ENCODE assay signal across 8 cellular contexts in the genomic region with DNA sequence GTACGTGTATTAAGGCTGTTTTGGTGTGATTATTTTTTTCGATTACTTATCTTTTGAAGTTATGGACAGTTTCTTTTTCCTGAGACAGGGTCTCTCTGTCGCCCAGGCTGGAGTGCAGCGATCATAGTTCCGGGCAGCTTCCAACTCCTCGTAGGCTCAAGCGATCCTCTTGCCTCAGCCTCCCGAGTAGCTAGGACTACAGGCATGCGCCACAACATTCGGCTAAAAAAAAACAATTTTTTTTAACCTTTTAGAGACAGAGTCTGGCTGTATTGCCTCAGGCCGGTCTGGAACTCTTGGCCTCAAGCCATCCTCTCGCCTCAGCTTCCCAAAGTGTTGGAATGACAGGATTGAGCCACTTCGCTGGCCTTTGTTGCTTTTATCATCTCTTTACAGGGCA. TPM values are rescaled to one million over a fixed set of nuclear protein-coding genes. Genes with fewer than 3 reads are reported as not detected.
DNase-seq lines count a peak whose midpoint lies in the region; ATAC-seq and TF ChIP-seq lines count a peak whose summit lies in the region.

No MANE protein-coding gene starts in this region.

- peak overlapping the region; percentile 88 for H3K4me3 Mint-ChIP-seq in Calu3 (ENCODE audit: low read depth, unreplicated experiment)
- peak overlapping the region; percentile 94 for H3K4me3 Mint-ChIP-seq in activated T-helper 2 cell treated with anti-CD3 and anti-CD28 coated beads, Interferon-gamma antibody, Interleukin-2, Interleukin-4, amounts not matched to agents 10 μg/mL and 5 μg/mL and 100 μg/mL, durations not matched to agents 14 hours and 24 hours and 36 hours (ENCODE audit: low read depth)
- H3K4me3 Mint-ChIP-seq in stimulated activated naive CD8-positive, alpha-beta T cell treated with anti-CD3 and anti-CD28 coated beads, Interleukin-15, amount 100 ng/mL, for 72 hours, result peak overlapping the region; percentile 95 to 99

- H3K27ac Mint-ChIP-seq in Calu3 (ENCODE audit: unreplicated experiment), result peak overlapping the region; percentile 88
- peak overlapping the region; percentile 96 for H3K27ac Mint-ChIP-seq in activated T-helper 2 cell treated with anti-CD3 and anti-CD28 coated beads, Interferon-gamma antibody, Interleukin-2, Interleukin-4, amounts not matched to agents 10 μg/mL and 5 μg/mL and 100 μg/mL, durations not matched to agents 14 hours and 24 hours and 36 hours
- peak overlapping the region; percentile 98 for H3K27ac Mint-ChIP-seq in stimulated activated naive CD8-positive, alpha-beta T cell treated with anti-CD3 and anti-CD28 coated beads, Interleukin-15, amount 100 ng/mL, for 72 hours

- H3K4me1 ChIP-seq in HUES6 (ENCODE audit: control insufficient read depth, insufficient read depth, low read length) (peaks cover 4% of the 10 kb centered on the region; the same call in 1 of the 2 replicates), iPS-18a (ENCODE audit: control insufficient read depth, low read depth, low read length) (no peaks in the 10 kb centered on the region)

- peaks cover 18% of the 10 kb centered on the region for H3K4me1 Mint-ChIP-seq in Calu3 (ENCODE audit: low read depth, unreplicated experiment)
- H3K4me1 Mint-ChIP-seq in activated T-helper 2 cell treated with anti-CD3 and anti-CD28 coated beads, Interferon-gamma antibody, Interleukin-2, Interleukin-4, amounts not matched to agents 10 μg/mL and 5 μg/mL and 100 μg/mL, durations not matched to agents 14 hours and 24 hours and 36 hours (ENCODE audit: low read depth), result peaks cover 33% of the 10 kb centered on the region
- H3K4me1 Mint-ChIP-seq in stimulated activated naive CD8-positive, alpha-beta T cell treated with anti-CD3 and anti-CD28 coated beads, Interleukin-15, amount 100 ng/mL, for 72 hours, result peaks cover 45% of the 10 kb centered on the region

- H3K4me3 ChIP-seq in HUES6 (ENCODE audit: low read depth, low read length) (peak overlapping the region; percentile 98), iPS-18a (ENCODE audit: low read length) (peak overlapping the region; percentile 89)

- no TSS peak for BruUV-seq in Calu3 (replicated peaks; lab: Mats Ljungman, UMichigan)

- no peaks in the 10 kb centered on the region for H3K9me3 ChIP-seq in HUES6 (ENCODE audit: control insufficient read depth, insufficient read depth, low read depth, low read length)
- H3K9me3 ChIP-seq in iPS-18a (ENCODE audit: control insufficient read depth, low read depth, low read length), result no peaks in the 10 kb centered on the region

- no peak for TF ChIP-seq CTCF in Calu3 (IDR thresholded peaks at IDR 0.05; ENCODE audit: unreplicated experiment)

- H3K27me3 ChIP-seq in HUES6 (ENCODE audit: control insufficient read depth, insufficient read depth, low read length) (no peaks in the 10 kb centered on the region), iPS-18a (ENCODE audit: control insufficient read depth, insufficient read depth, low read length) (no peaks in the 10 kb centered on the region)

- H3K27ac ChIP-seq in HUES6 (ENCODE audit: low read depth, low read length) (peak overlapping the region; percentile 89; the same call in 1 of the 2 replicates), iPS-18a (ENCODE audit: low read length) (peak overlapping the region; percentile 73)

- CTCF ChIA-PET in Calu3 (lab: Charles Lee), result interaction anchor here (0.7 to 1.1 kb wide), 3 partner anchors 44 to 1176 kb away, joined by 3 to 4 read pairs (median 3); no protein-coding TSS in a partner anchor

- H3K9me3 Mint-ChIP-seq in Calu3 (ENCODE audit: low read depth, unreplicated experiment), result no peaks in the 10 kb centered on the region
- no peaks in the 10 kb centered on the region for H3K9me3 Mint-ChIP-seq in activated T-helper 2 cell treated with anti-CD3 and anti-CD28 coated beads, Interferon-gamma antibody, Interleukin-2, Interleukin-4, amounts not matched to agents 10 μg/mL and 5 μg/mL and 100 μg/mL, durations not matched to agents 14 hours and 24 hours and 36 hours
- no peaks in the 10 kb centered on the region for H3K9me3 Mint-ChIP-seq in stimulated activated naive CD8-positive, alpha-beta T cell treated with anti-CD3 and anti-CD28 coated beads, Interleukin-15, amount 100 ng/mL, for 72 hours

- H3K9ac ChIP-seq in HUES6 (ENCODE audit: low read length) (peak overlapping the region; percentile 96), iPS-18a (ENCODE audit: low read length) (peak overlapping the region; percentile 87)

- peaks cover 18% of the 10 kb centered on the region for H3K36me3 ChIP-seq in HUES6 (ENCODE audit: control insufficient read depth, insufficient read depth, low read length)
- peaks cover 8% of the 10 kb centered on the region for H3K36me3 ChIP-seq in iPS-18a (ENCODE audit: control insufficient read depth, low read depth, low read length)

- peaks cover 26% of the 10 kb centered on the region for H3K36me3 Mint-ChIP-seq in Calu3 (ENCODE audit: insufficient read depth, unreplicated experiment)
- peaks cover 44% of the 10 kb centered on the region for H3K36me3 Mint-ChIP-seq in activated T-helper 2 cell treated with anti-CD3 and anti-CD28 coated beads, Interferon-gamma antibody, Interleukin-2, Interleukin-4, amounts not matched to agents 10 μg/mL and 5 μg/mL and 100 μg/mL, durations not matched to agents 14 hours and 24 hours and 36 hours (ENCODE audit: low read depth)

- peak; percentile 22 for DNase-seq in Calu3
- no peak for DNase-seq in activated T-helper 2 cell treated with anti-CD3 and anti-CD28 coated beads, Interferon-gamma antibody, Interleukin-2, Interleukin-4, amounts not matched to agents 10 μg/mL and 5 μg/mL and 100 μg/mL, durations not matched to agents 14 hours and 24 hours and 36 hours (ENCODE audit: low spot score)
- no peak for DNase-seq in stimulated activated naive CD8-positive, alpha-beta T cell treated with anti-CD3 and anti-CD28 coated beads, Interleukin-15, amount 100 ng/mL, for 72 hours
- DNase-seq in SHP77 treated with DMSO at 0.1 percent for 48 hours (lab: John Stamatoyannopoulos, UW), result no peak
- DNase-seq in CD1c-positive myeloid dendritic cell (ENCODE audit: extremely low spot score), result no peak

- no peak for ATAC-seq in stimulated activated naive CD8-positive, alpha-beta T cell treated with anti-CD3 and anti-CD28 coated beads, Interleukin-15, amount 100 ng/mL, for 72 hours
- no peak for ATAC-seq in GM19328 (IDR thresholded peaks at IDR 0.05; ENCODE audit: unreplicated experiment)

- no peaks in the 10 kb centered on the region for H3K27me3 Mint-ChIP-seq in Calu3 (ENCODE audit: unreplicated experiment)
- H3K27me3 Mint-ChIP-seq in activated T-helper 2 cell treated with anti-CD3 and anti-CD28 coated beads, Interferon-gamma antibody, Interleukin-2, Interleukin-4, amounts not matched to agents 10 μg/mL and 5 μg/mL and 100 μg/mL, durations not matched to agents 14 hours and 24 hours and 36 hours (ENCODE audit: low read depth), result peaks cover 2% of the 10 kb centered on the region
- H3K27me3 Mint-ChIP-seq in stimulated activated naive CD8-positive, alpha-beta T cell treated with anti-CD3 and anti-CD28 coated beads, Interleukin-15, amount 100 ng/mL, for 72 hours, result no peaks in the 10 kb centered on the region

- intact Hi-C loops in Calu3 (cut with micrococcal nuclease; ENCODE audit: unreplicated experiment), result loop anchor here (10.0 kb wide), 1 partner anchor 182 kb away; the partner anchor contains the start of gene DLX2
- intact Hi-C loops in activated T-helper 2 cell treated with anti-CD3 and anti-CD28 coated beads, Interferon-gamma antibody, Interleukin-2, Interleukin-4, amounts not matched to agents 10 μg/mL and 5 μg/mL and 100 μg/mL, durations not matched to agents 14 hours and 24 hours and 36 hours (cut with micrococcal nuclease), result loop anchor here (5.0 to 10.0 kb wide), 3 partner anchors 41 to 634 kb away; partner anchors contain the start of gene PDK1

RNA-seq across cellular contexts. Expression of gene HAT1, which starts 0.9 kb away (rescaled TPM):
- 58.2 and 64.3 TPM in 2 replicates for total RNA-seq in Calu3 (2022)
- 67.4 and 70.1 TPM in 2 replicates for total RNA-seq in activated T-helper 2 cell treated with anti-CD3 and anti-CD28 coated beads, Interferon-gamma antibody, Interleukin-2, Interleukin-4, amounts not matched to agents 10 μg/mL and 5 μg/mL and 100 μg/mL, durations not matched to agents 14 hours and 24 hours and 36 hours

RNA-seq across cellular contexts. Expression of gene SLC25A12, which starts 29.2 kb away (rescaled TPM):
- 11.9 and 17.8 TPM in 2 replicates for total RNA-seq in Calu3 (2022)
- 27.2 and 27.3 TPM in 2 replicates for total RNA-seq in activated T-helper 2 cell treated with anti-CD3 and anti-CD28 coated beads, Interferon-gamma antibody, Interleukin-2, Interleukin-4, amounts not matched to agents 10 μg/mL and 5 μg/mL and 100 μg/mL, durations not matched to agents 14 hours and 24 hours and 36 hours
